Comparison of ENCODE assay signal across 15 cellular contexts in the genomic region with DNA sequence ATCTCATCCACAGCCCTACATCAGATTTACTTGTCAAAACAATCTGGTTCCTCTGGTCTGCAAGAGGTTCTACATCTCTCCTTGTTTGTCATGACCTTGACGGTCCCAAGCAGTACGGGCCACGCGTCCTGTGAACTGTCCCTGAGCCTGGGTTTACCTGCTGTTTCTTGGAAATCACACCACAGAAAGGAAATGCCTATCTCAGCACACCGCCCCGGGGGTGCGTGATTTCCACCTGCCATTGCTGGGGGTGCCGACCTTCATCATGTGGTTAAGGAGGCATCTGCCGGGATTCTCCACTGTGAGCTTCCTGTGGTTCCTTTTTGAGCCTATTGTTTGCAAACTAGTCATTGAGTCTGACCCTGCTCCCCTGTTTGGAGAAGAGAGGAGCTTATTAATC.
A peak's percentile ranks its signal among the peaks of the same experiment; 100 is the strongest.
DNase-seq lines count a peak whose midpoint lies in the region; ATAC-seq and TF ChIP-seq lines count a peak whose summit lies in the region.
"Had no signal": no experiment of that assay in that cellular context is flagged by ENCODE, and none has a peak within 500 bp of the region (broad histone marks: within the 10 kb centered on the region; RNA-seq: fewer than 3 reads in every experiment).

No MANE protein-coding gene starts in this region.

- WGBS in mesendoderm (ENCODE audit: extremely low coverage, insufficient coverage, low lambda C conversion rate), result no CpG with 5 or more reads among the region's 9 CpGs
- 53 to 63% (median 55%) methylated on average over 9 of the region's 9 CpGs for WGBS in spleen, 5 donors

- TF ChIP-seq POLR2A in spleen (IDR thresholded peaks at IDR 0.05), result no peak

- H3K27me3 ChIP-seq in H7 (ENCODE audit: control insufficient read depth, insufficient read depth, low read length) (no peaks in the 10 kb centered on the region), mesendoderm (ENCODE audit: insufficient read depth, low read length, poor library complexity) (no peaks in the 10 kb centered on the region), spleen (replicated peaks in 1 of 7) (peaks cover 0 to 50% (median 0%) of the 10 kb centered on the region in 7 donors)
- H3K27me3 ChIP-seq: BLaER1 had no signal

- H3K4ac ChIP-seq in mesendoderm (ENCODE audit: low read depth, low read length), result no peak overlapping the region

- intact Hi-C loops in spleen (cut with DNase I; ENCODE audit: low total_unique reads), result no loop called here

- no peak for ATAC-seq in GM18861 (IDR thresholded peaks at IDR 0.05; ENCODE audit: unreplicated experiment)

- H3K23ac ChIP-seq in mesendoderm (ENCODE audit: low read length), result no peak overlapping the region

- H2BK15ac ChIP-seq in mesendoderm (replicated peaks; ENCODE audit: low read depth), result no peak overlapping the region

- H2BK120ac ChIP-seq in mesendoderm (ENCODE audit: low read depth, low read length), result no peak overlapping the region

- no peak overlapping the region for H4K8ac ChIP-seq in mesendoderm (ENCODE audit: low read depth, low read length)

- H3K4me1 ChIP-seq in mesendoderm (ENCODE audit: control insufficient read depth, low read depth, low read length) (peaks cover 5% of the 10 kb centered on the region), spleen (no peaks in the 10 kb centered on the region)
- H3K4me1 ChIP-seq: BLaER1 had no signal

- H3K18ac ChIP-seq in mesendoderm (ENCODE audit: low read length), result no peak overlapping the region

- H4K5ac ChIP-seq in mesendoderm (ENCODE audit: low read length), result no peak overlapping the region

- no peaks in the 10 kb centered on the region for H3K79me2 ChIP-seq in mesendoderm (ENCODE audit: control insufficient read depth, insufficient read depth, low read length)

- H3K9me3 ChIP-seq in spleen, result no peaks in the 10 kb centered on the region
- H3K9me3 ChIP-seq: BLaER1 had no signal

- no peaks in the 10 kb centered on the region for H3K79me1 ChIP-seq in mesendoderm (ENCODE audit: low read length)

- no peak for TF ChIP-seq CTCF in spleen (IDR thresholded peaks at IDR 0.05 in 8 of 11, conservative IDR thresholded peaks at IDR 0.05 in 3 of 11)

- no peak overlapping the region for H3K56ac ChIP-seq in mesendoderm (ENCODE audit: low read length)

- no peak overlapping the region for H2AK5ac ChIP-seq in mesendoderm (ENCODE audit: low read length)

- H3K27ac ChIP-seq in mesendoderm (ENCODE audit: low read depth, low read length) (no peak overlapping the region), spleen (no peak overlapping the region)
- H3K27ac ChIP-seq: 22Rv1, BLaER1, GM23248, HL-60 had no signal

- H3K4me3 ChIP-seq in H7 (ENCODE audit: insufficient read depth, low read depth, low read length), result no peak overlapping the region
- H3K4me3 ChIP-seq in mesendoderm (ENCODE audit: low read length), result no peak overlapping the region
- H3K4me3 ChIP-seq in spleen, result no peak overlapping the region
- H3K4me3 ChIP-seq: BLaER1, GM23248 had no signal

- no peak overlapping the region for H3K9ac ChIP-seq in mesendoderm (ENCODE audit: low read length)
- H3K9ac ChIP-seq: BLaER1, GM23248 had no signal

- no peak overlapping the region for H3K4me2 ChIP-seq in mesendoderm (ENCODE audit: low read length)
- H3K4me2 ChIP-seq: BLaER1 had no signal

- DNase-seq in NCI-H146 (lab: John Stamatoyannopoulos, UW) (peak; percentile 4), NCI-H146 treated with DMSO at 0.1 percent for 48 hours (lab: John Stamatoyannopoulos, UW; ENCODE audit: unreplicated experiment) (no peak), H7 (peak; percentile 46), mesendoderm (peak; percentile 78), spleen (peak; percentile 28), NCI-H128 (lab: John Stamatoyannopoulos, UW; ENCODE audit: unreplicated experiment) (no peak)
- no peak for DNase-seq in effector CD8-positive, alpha-beta T cell (lab: John Stamatoyannopoulos, UW)
- DNase-seq: Calu3; CD8-positive, alpha-beta memory T cell; DMS 273 treated with DMSO at 0.1 percent for 48 hours; GM23248 had no signal

- no peaks in the 10 kb centered on the region for H3K36me3 ChIP-seq in H7 (replicated peaks; ENCODE audit: control insufficient read depth, insufficient read depth, low read length)
- no peaks in the 10 kb centered on the region for H3K36me3 ChIP-seq in mesendoderm (ENCODE audit: control insufficient read depth, insufficient read depth, low read length)
- no peaks in the 10 kb centered on the region for H3K36me3 ChIP-seq in spleen
- H3K36me3 ChIP-seq: BLaER1 had no signal

- no peak overlapping the region for H2BK5ac ChIP-seq in mesendoderm (ENCODE audit: low read length)

Comparison
In these comparisons a context has a peak if more than half of its experiments do, and no peak if none do; other contexts are left out.
1. DNase-seq: peak in NCI-H146 (single experiment), H7 (single experiment), mesendoderm (single experiment) and spleen (single experiment); none in NCI-H146 treated with DMSO at 0.1 percent for 48 hours (single experiment), NCI-H128 (single experiment) and effector CD8-positive, alpha-beta T cell (single experiment).